9 cellular contexts compared by ENCODE assay signal in the genomic region with DNA sequence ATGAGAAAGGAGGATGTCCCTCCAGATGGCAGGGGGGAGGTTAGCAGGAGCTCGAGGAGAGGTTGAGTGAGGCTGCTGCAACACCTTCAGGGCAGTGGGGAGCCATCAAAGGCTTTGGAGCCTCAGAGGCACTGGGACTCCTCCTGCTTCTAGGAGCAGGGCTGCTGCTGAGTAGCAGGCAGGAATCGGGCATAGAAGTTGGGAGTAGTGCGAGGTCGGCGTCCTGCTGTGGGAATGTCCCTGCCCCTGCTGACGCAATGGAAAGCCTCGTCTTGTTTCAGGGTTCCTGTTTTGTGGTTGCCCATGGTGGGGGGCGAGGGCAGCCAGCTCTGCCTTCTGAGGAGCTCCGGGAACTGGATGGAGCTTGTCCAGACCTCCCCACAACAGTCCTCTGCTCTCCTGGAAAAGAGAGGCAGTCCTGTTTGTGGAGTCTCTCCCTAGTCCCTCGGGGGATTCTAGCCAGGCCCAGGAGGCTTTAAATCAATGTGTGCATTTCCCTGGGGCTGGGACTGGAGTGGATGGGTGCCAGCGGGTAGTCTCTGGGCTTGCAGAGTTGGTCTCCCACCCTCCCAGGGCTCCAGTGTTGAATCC.
DNase-seq lines count a peak whose midpoint lies in the region; ATAC-seq and TF ChIP-seq lines count a peak whose summit lies in the region.
"Had no signal": no experiment of that assay in that cellular context is flagged by ENCODE, and none has a peak within 500 bp of the region (broad histone marks: within the 10 kb centered on the region; RNA-seq: fewer than 3 reads in every experiment).

No MANE protein-coding gene starts in this region.

- TF ChIP-seq CTCF in Peyer's patch (IDR thresholded peaks at IDR 0.05) (no peak), gastroesophageal sphincter (IDR thresholded peaks at IDR 0.05) (no peak)

- H3K27ac ChIP-seq in Peyer's patch = peak overlapping the region; percentile 83 to 91 (median 84)
- H3K27ac ChIP-seq in gastroesophageal sphincter = peak overlapping the region in 3 of 4 donors; percentile 80 to 85 (median 82)
- peak overlapping the region; percentile 89 for H3K27ac ChIP-seq in rectal smooth muscle tissue (ENCODE audit: low read depth, low read length)

- no peak for ATAC-seq in gastroesophageal sphincter
- no peak for ATAC-seq in HG03571 (IDR thresholded peaks at IDR 0.05; ENCODE audit: unreplicated experiment)
- no peak for ATAC-seq in GM21619 (IDR thresholded peaks at IDR 0.05; ENCODE audit: unreplicated experiment)
- no peak for ATAC-seq in HG03521 (IDR thresholded peaks at IDR 0.05; ENCODE audit: unreplicated experiment)

- WGBS in gastroesophageal sphincter (ENCODE audit: low coverage in 1 of 2), 2 donors = 55 to 80% methylated on average over 2 to 5 of the region's 11 CpGs

- H3K36me3 ChIP-seq in Peyer's patch (no peaks in the 10 kb centered on the region), gastroesophageal sphincter (peaks cover 0 to 9% of the 10 kb centered on the region in 2 donors), rectal smooth muscle tissue (ENCODE audit: control insufficient read depth, insufficient read depth, low read length) (no peaks in the 10 kb centered on the region)

- H3K4me3 ChIP-seq in Peyer's patch (peak overlapping the region in 1 of 4 donors; percentile 19), gastroesophageal sphincter (no peak overlapping the region), rectal smooth muscle tissue (ENCODE audit: low read length) (peak overlapping the region; percentile 5)

- no peak for TF ChIP-seq EP300 in gastroesophageal sphincter (IDR thresholded peaks at IDR 0.05)

- peak; percentile 23 for TF ChIP-seq POLR2A in GM10847 (IDR thresholded peaks at IDR 0.05; ENCODE audit: extremely low read depth, insufficient read length)
- TF ChIP-seq POLR2A in Peyer's patch (IDR thresholded peaks at IDR 0.05) = no peak
- no peak for TF ChIP-seq POLR2A in gastroesophageal sphincter (IDR thresholded peaks at IDR 0.05)

- H3K27me3 ChIP-seq in Peyer's patch (no peaks in the 10 kb centered on the region), gastroesophageal sphincter (no peaks in the 10 kb centered on the region), rectal smooth muscle tissue (ENCODE audit: control insufficient read depth, insufficient read depth, low read length) (no peaks in the 10 kb centered on the region)

- DNase-seq in Peyer's patch (peak in 2 of 3 donors; percentile 85 to 90), KG1 (lab: John Stamatoyannopoulos, UW) (no peak)
- DNase-seq: NCI-H187 had no signal

- no peak overlapping the region for H3K9ac ChIP-seq in rectal smooth muscle tissue (ENCODE audit: low read length)

- H3K4me1 ChIP-seq in Peyer's patch (peaks cover 7 to 74% (median 62%) of the 10 kb centered on the region in 4 donors), gastroesophageal sphincter (peaks cover 0 to 100% (median 56%) of the 10 kb centered on the region in 3 donors), rectal smooth muscle tissue (ENCODE audit: control insufficient read depth, insufficient read depth, low read length) (peaks cover 64% of the 10 kb centered on the region)

- no peaks in the 10 kb centered on the region for H3K9me3 ChIP-seq in Peyer's patch
- no peaks in the 10 kb centered on the region for H3K9me3 ChIP-seq in gastroesophageal sphincter
